ENCODE assay signal across 20 cellular contexts in genomic region chr18:76396792-76397191, GRCh38.
"Had no signal": no experiment of that assay in that cellular context is flagged by ENCODE, and none has a peak within 500 bp of the region (broad histone marks: within the 10 kb centered on the region; RNA-seq: fewer than 3 reads in every experiment).

No MANE protein-coding gene starts in this region.

- ATAC-seq: body of pancreas, left lung, T-helper 17 cell had no signal

- DNase-seq: activated CD4-positive, alpha-beta T cell treated with anti-CD3 and anti-CD28 coated beads, Interleukin-2, amount 50 U/mL, for 4 hours; activated CD4-positive, CD25-positive, alpha-beta regulatory T cell treated with anti-CD3 and anti-CD28 coated beads, Interleukin-2, amount 50 U/mL, for 72 hours; activated naive CD4-positive, alpha-beta T cell treated with Interleukin-2 at 50 U/mL for 16 hours; activated naive CD8-positive, alpha-beta T cell treated with anti-CD3 and anti-CD28 coated beads, Interleukin-2, amount 10 ng/mL, durations not matched to agents 7 days and 5 days; activated T-cell treated with anti-CD3 and anti-CD28 coated beads, Interleukin-2, amount 50 U/mL, for 1 hour; amygdala; body of pancreas; dorsolateral prefrontal cortex; foreskin melanocyte; kidney; left lung; mammary epithelial cell; midbrain; nephron progenitor cell; stimulated activated CD4-positive, alpha-beta T cell treated with anti-CD3 and anti-CD28 coated beads, Interleukin-2, amount 100 ng/mL, for 48 hours; T-helper 17 cell; upper lobe of left lung had no signal

- H3K27ac ChIP-seq: body of pancreas, dorsolateral prefrontal cortex, left lung, right atrium auricular region, suprapubic skin, upper lobe of left lung, VCaP had no signal

- H3K36me3 ChIP-seq: left lung, right atrium auricular region, suprapubic skin, upper lobe of left lung had no signal

- H3K9me3 ChIP-seq: body of pancreas, left lung, right atrium auricular region, suprapubic skin, upper lobe of left lung had no signal

- H3K4me3 ChIP-seq: body of pancreas, dorsolateral prefrontal cortex, left lung, right atrium auricular region, suprapubic skin, upper lobe of left lung had no signal

- H3K27me3 ChIP-seq: body of pancreas, dorsolateral prefrontal cortex, left lung, right atrium auricular region, suprapubic skin, upper lobe of left lung had no signal
